Comparison of ENCODE assay signal across 38 cellular contexts in genomic region chr6:41475164-41475563, GRCh38.
"Had no signal": no experiment of that assay in that cellular context is flagged by ENCODE, and none has a peak within 500 bp of the region (broad histone marks: within the 10 kb centered on the region; RNA-seq: fewer than 3 reads in every experiment).

No MANE protein-coding gene starts in this region.

- H3K4me3 ChIP-seq: ascending aorta, cardiac muscle cell had no signal

- ATAC-seq: activated CD4-positive, alpha-beta T cell treated with anti-CD3 and anti-CD28 coated beads for 36 hours; activated CD8-positive, alpha-beta memory T cell treated with anti-CD3 and anti-CD28 coated beads, Interleukin-2, amount 10 ng/mL, durations not matched to agents 7 days and 5 days; activated CD8-positive, alpha-beta T cell treated with anti-CD3 and anti-CD28 coated beads, Interleukin-2, amount 10 ng/mL, durations not matched to agents 7 days and 5 days had no signal

- H3K4me1 Mint-ChIP-seq: activated CD4-positive, alpha-beta memory T cell treated with anti-CD3 and anti-CD28 coated beads, Interleukin-2, amount 10 ng/mL, durations not matched to agents 7 days and 5 days; activated CD4-positive, alpha-beta T cell treated with anti-CD3 and anti-CD28 coated beads for 36 hours; activated CD4-positive, alpha-beta T cell treated with anti-CD3 and anti-CD28 coated beads, Interleukin-2, amount 10 ng/mL, durations not matched to agents 7 days and 5 days; activated CD8-positive, alpha-beta memory T cell treated with anti-CD3 and anti-CD28 coated beads, Interleukin-2, amount 10 ng/mL, durations not matched to agents 7 days and 5 days; activated naive CD4-positive, alpha-beta T cell treated with anti-CD3 and anti-CD28 coated beads, Interleukin-2, amount 10 ng/mL, durations not matched to agents 7 days and 5 days; activated naive CD4-positive, alpha-beta T cell treated with anti-CD3 and anti-CD28 coated beads, Interleukin-2, amount 50 U/mL, for 24 hours had no signal

- H3K36me3 Mint-ChIP-seq: activated CD8-positive, alpha-beta memory T cell treated with anti-CD3 and anti-CD28 coated beads, Interleukin-2, amount 10 ng/mL, durations not matched to agents 7 days and 5 days; activated naive CD4-positive, alpha-beta T cell treated with anti-CD3 and anti-CD28 coated beads, Interleukin-2, amount 10 ng/mL, durations not matched to agents 7 days and 5 days; activated naive CD4-positive, alpha-beta T cell treated with anti-CD3 and anti-CD28 coated beads, Interleukin-2, amount 50 U/mL, for 24 hours; activated naive CD8-positive, alpha-beta T cell; activated naive CD8-positive, alpha-beta T cell treated with anti-CD3 and anti-CD28 coated beads, Interleukin-2, amount 10 ng/mL, durations not matched to agents 7 days and 5 days; brain had no signal

- DNase-seq: activated B cell treated with CpG ODN at 0.5 μM for 24 hours; activated CD4-positive, alpha-beta memory T cell treated with anti-CD3 and anti-CD28 coated beads, Interleukin-2, amount 10 ng/mL, durations not matched to agents 7 days and 5 days; activated CD4-positive, alpha-beta T cell treated with anti-CD3 and anti-CD28 coated beads for 36 hours; activated CD4-positive, alpha-beta T cell treated with anti-CD3 and anti-CD28 coated beads for 48 hours; activated CD4-positive, alpha-beta T cell treated with anti-CD3 and anti-CD28 coated beads, Interleukin-2, amount 10 ng/mL, durations not matched to agents 7 days and 5 days; activated CD4-positive, alpha-beta T cell treated with anti-CD3 and anti-CD28 coated beads, Interleukin-2, amount 50 U/mL, for 48 hours; activated CD4-positive, CD25-positive, alpha-beta regulatory T cell treated with anti-CD3 and anti-CD28 coated beads, Interleukin-2, amount 50 U/mL, for 72 hours; activated CD8-positive, alpha-beta memory T cell treated with anti-CD3 and anti-CD28 coated beads for 24 hours; activated CD8-positive, alpha-beta memory T cell treated with anti-CD3 and anti-CD28 coated beads, Interleukin-2, amount 10 ng/mL, durations not matched to agents 7 days and 5 days; activated CD8-positive, alpha-beta memory T cell treated with anti-CD3 and anti-CD28 coated beads, Interleukin-2, amount 50 U/mL, for 48 hours; activated CD8-positive, alpha-beta T cell treated with anti-CD3 and anti-CD28 coated beads, Interleukin-2, amount 10 ng/mL, durations not matched to agents 7 days and 5 days; activated effector memory CD4-positive, alpha-beta T cell treated with Interleukin-2 at 50 U/mL for 16 hours; activated gamma-delta T cell; activated naive CD4-positive, alpha-beta T cell treated with anti-CD3 and anti-CD28 coated beads, Interleukin-2, amount 10 ng/mL, durations not matched to agents 7 days and 5 days; activated naive CD4-positive, alpha-beta T cell treated with Interleukin-2 at 50 U/mL for 16 hours; activated naive CD8-positive, alpha-beta T cell treated with anti-CD3 and anti-CD28 coated beads, Interleukin-2, amount 10 ng/mL, durations not matched to agents 7 days and 5 days; activated naive CD8-positive, alpha-beta T cell treated with anti-CD3 and anti-CD28 coated beads, Interleukin-2, amount 50 U/mL, for 24 hours; activated T-cell treated with anti-CD3 and anti-CD28 coated beads, Interleukin-2, amount 50 U/mL, for 24 hours; activated T-cell treated with anti-CD3 and anti-CD28 coated beads, Interleukin-2, amount 50 U/mL, for 48 hours; amygdala; anterior cingulate cortex; caudate nucleus; cerebellar nuclear complex; T-helper 1 cell; T-helper 2 cell; T-helper 9 cell had no signal

- H3K27ac Mint-ChIP-seq: activated B cell treated with CpG ODN at 0.5 μM for 24 hours; activated CD4-positive, alpha-beta memory T cell treated with anti-CD3 and anti-CD28 coated beads, Interleukin-2, amount 10 ng/mL, durations not matched to agents 7 days and 5 days; activated CD4-positive, alpha-beta T cell treated with anti-CD3 and anti-CD28 coated beads for 36 hours; activated CD4-positive, alpha-beta T cell treated with anti-CD3 and anti-CD28 coated beads, Interleukin-2, amount 10 ng/mL, durations not matched to agents 7 days and 5 days; activated CD8-positive, alpha-beta memory T cell treated with anti-CD3 and anti-CD28 coated beads, Interleukin-2, amount 10 ng/mL, durations not matched to agents 7 days and 5 days; activated CD8-positive, alpha-beta T cell treated with anti-CD3 and anti-CD28 coated beads, Interleukin-2, amount 10 ng/mL, durations not matched to agents 7 days and 5 days; activated naive CD4-positive, alpha-beta T cell treated with anti-CD3 and anti-CD28 coated beads, Interleukin-2, amount 10 ng/mL, durations not matched to agents 7 days and 5 days; activated naive CD4-positive, alpha-beta T cell treated with anti-CD3 and anti-CD28 coated beads, Interleukin-2, amount 50 U/mL, for 24 hours; activated naive CD8-positive, alpha-beta T cell; activated naive CD8-positive, alpha-beta T cell treated with anti-CD3 and anti-CD28 coated beads, Interleukin-2, amount 10 ng/mL, durations not matched to agents 7 days and 5 days; activated T-cell treated with anti-CD3 and anti-CD28 coated beads, Interleukin-2, amount 50 U/mL, for 24 hours; activated T-helper 2 cell treated with anti-CD3 and anti-CD28 coated beads, Interferon-gamma antibody, Interleukin-2, Interleukin-4, amounts not matched to agents 10 μg/mL and 5 μg/mL and 100 μg/mL, durations not matched to agents 14 hours and 24 hours and 36 hours; T-helper 1 cell treated with Interleukin-12 subunit alpha and Interleukin-12 subunit beta and Interleukin-4 antibody, amounts not matched to agents 30 μg/mL and 1 μg/mL, for 36 hours; T-helper 2 cell treated with Interferon-gamma antibody and Interleukin-4, amounts not matched to agents 5 μg/mL and 100 μg/mL, for 36 hours had no signal

- H3K9me3 Mint-ChIP-seq: activated B cell treated with CpG ODN at 0.5 μM for 24 hours; activated CD4-positive, alpha-beta memory T cell treated with anti-CD3 and anti-CD28 coated beads, Interleukin-2, amount 10 ng/mL, durations not matched to agents 7 days and 5 days; activated CD4-positive, alpha-beta T cell treated with anti-CD3 and anti-CD28 coated beads, Interleukin-2, amount 10 ng/mL, durations not matched to agents 7 days and 5 days; activated naive CD4-positive, alpha-beta T cell treated with anti-CD3 and anti-CD28 coated beads, Interleukin-2, amount 10 ng/mL, durations not matched to agents 7 days and 5 days; activated naive CD4-positive, alpha-beta T cell treated with anti-CD3 and anti-CD28 coated beads, Interleukin-2, amount 50 U/mL, for 24 hours; activated naive CD8-positive, alpha-beta T cell treated with anti-CD3 and anti-CD28 coated beads, Interleukin-2, amount 10 ng/mL, durations not matched to agents 7 days and 5 days; activated naive CD8-positive, alpha-beta T cell treated with anti-CD3 and anti-CD28 coated beads, Interleukin-2, amount 50 U/mL, for 24 hours; activated T-cell treated with anti-CD3 and anti-CD28 coated beads, Interleukin-2, amount 50 U/mL, for 24 hours; activated T-helper 2 cell treated with anti-CD3 and anti-CD28 coated beads, Interferon-gamma antibody, Interleukin-2, Interleukin-4, amounts not matched to agents 10 μg/mL and 5 μg/mL and 100 μg/mL, durations not matched to agents 14 hours and 24 hours and 36 hours; central memory CD8-positive, alpha-beta T cell; T-helper 1 cell treated with Interleukin-12 subunit alpha and Interleukin-12 subunit beta and Interleukin-4 antibody, amounts not matched to agents 30 μg/mL and 1 μg/mL, for 36 hours; T-helper 2 cell treated with Interferon-gamma antibody and Interleukin-4, amounts not matched to agents 5 μg/mL and 100 μg/mL, for 36 hours had no signal

- H3K27me3 ChIP-seq: ascending aorta had no signal

- H3K9me3 ChIP-seq: ascending aorta had no signal

- H3K4me3 Mint-ChIP-seq: activated B cell treated with CpG ODN at 0.5 μM for 24 hours; activated CD4-positive, alpha-beta memory T cell treated with anti-CD3 and anti-CD28 coated beads, Interleukin-2, amount 10 ng/mL, durations not matched to agents 7 days and 5 days; activated CD4-positive, alpha-beta T cell treated with anti-CD3 and anti-CD28 coated beads for 36 hours; activated CD4-positive, alpha-beta T cell treated with anti-CD3 and anti-CD28 coated beads, Interleukin-2, amount 10 ng/mL, durations not matched to agents 7 days and 5 days; activated CD8-positive, alpha-beta memory T cell treated with anti-CD3 and anti-CD28 coated beads, Interleukin-2, amount 10 ng/mL, durations not matched to agents 7 days and 5 days; activated CD8-positive, alpha-beta T cell treated with anti-CD3 and anti-CD28 coated beads, Interleukin-2, amount 10 ng/mL, durations not matched to agents 7 days and 5 days; activated naive CD4-positive, alpha-beta T cell treated with anti-CD3 and anti-CD28 coated beads, Interleukin-2, amount 10 ng/mL, durations not matched to agents 7 days and 5 days; activated naive CD4-positive, alpha-beta T cell treated with anti-CD3 and anti-CD28 coated beads, Interleukin-2, amount 50 U/mL, for 24 hours; activated naive CD8-positive, alpha-beta T cell; activated naive CD8-positive, alpha-beta T cell treated with anti-CD3 and anti-CD28 coated beads, Interleukin-2, amount 10 ng/mL, durations not matched to agents 7 days and 5 days; activated naive CD8-positive, alpha-beta T cell treated with anti-CD3 and anti-CD28 coated beads, Interleukin-2, amount 50 U/mL, for 24 hours; activated T-cell treated with anti-CD3 and anti-CD28 coated beads, Interleukin-2, amount 50 U/mL, for 24 hours; brain; central memory CD8-positive, alpha-beta T cell; T-helper 1 cell treated with Interleukin-12 subunit alpha and Interleukin-12 subunit beta and Interleukin-4 antibody, amounts not matched to agents 30 μg/mL and 1 μg/mL, for 36 hours; T-helper 2 cell treated with Interferon-gamma antibody and Interleukin-4, amounts not matched to agents 5 μg/mL and 100 μg/mL, for 36 hours had no signal

- H3K36me3 ChIP-seq: ascending aorta, cardiac muscle cell had no signal

- FAIRE-seq: bronchial epithelial cell, TTC549 had no signal

- H3K27ac ChIP-seq: ascending aorta, cardiac muscle cell, VCaP had no signal
